ENCODE assay signal across 8 cellular contexts in genomic region chr2:177332041-177332991, GRCh38.
DNase-seq lines count a peak whose midpoint lies in the region; ATAC-seq and TF ChIP-seq lines count a peak whose summit lies in the region.

No MANE protein-coding gene starts in this region.

- H3K9me3 ChIP-seq in CD4-positive, CD25-positive, alpha-beta regulatory T cell (ENCODE audit: control insufficient read depth in 2 of 2, low read length in 2 of 2), result no peaks in the 10 kb centered on the region

- CTCF ChIA-PET in activated B cell treated with CpG ODN at 0.5 μM for 24 hours (lab: Charles Lee), result interaction anchor here (0.9 to 7.8 kb wide), 12 partner anchors 11 to 432 kb away, joined by 3 to 166 read pairs (median 10); partner anchors contain the start of gene NFE2L2

- H3K4me3 ChIP-seq in CD4-positive, CD25-positive, alpha-beta regulatory T cell (ENCODE audit: low read depth, low read length), result no peak overlapping the region

- H3K4me1 Mint-ChIP-seq in CD4-positive, CD25-positive, alpha-beta regulatory T cell, result peaks cover 8 to 15% (median 14%) of the 10 kb centered on the region in 4 donors
- peaks cover 9% of the 10 kb centered on the region for H3K4me1 Mint-ChIP-seq in activated B cell treated with CpG ODN at 0.5 μM for 24 hours
- H3K4me1 Mint-ChIP-seq in type B pancreatic cell (ENCODE audit: unreplicated experiment), result peaks cover 32% of the 10 kb centered on the region

- H3K27me3 Mint-ChIP-seq in CD4-positive, CD25-positive, alpha-beta regulatory T cell, result no peaks in the 10 kb centered on the region
- H3K27me3 Mint-ChIP-seq in activated B cell treated with CpG ODN at 0.5 μM for 24 hours (no peaks in the 10 kb centered on the region), type B pancreatic cell (no peaks in the 10 kb centered on the region)

- peak overlapping the region in 2 of 3 donors; percentile 3 to 71 for H3K27ac Mint-ChIP-seq in CD4-positive, CD25-positive, alpha-beta regulatory T cell
- peak overlapping the region; percentile 50 for H3K27ac Mint-ChIP-seq in activated B cell treated with CpG ODN at 0.5 μM for 24 hours
- H3K27ac Mint-ChIP-seq in type B pancreatic cell, result peak overlapping the region; percentile 64

- no peaks in the 10 kb centered on the region for H3K9me3 Mint-ChIP-seq in CD4-positive, CD25-positive, alpha-beta regulatory T cell
- H3K9me3 Mint-ChIP-seq in activated B cell treated with CpG ODN at 0.5 μM for 24 hours (no peaks in the 10 kb centered on the region), type B pancreatic cell (no peaks in the 10 kb centered on the region)

- intact Hi-C loops in activated B cell treated with CpG ODN at 0.5 μM for 24 hours (cut with micrococcal nuclease), result loop anchor here (1.0 to 10.0 kb wide), 6 partner anchors 35 to 1122 kb away; partner anchors contain the start of genes PJVK and PRKRA

- no peak overlapping the region for H3K27ac ChIP-seq in CD4-positive, CD25-positive, alpha-beta regulatory T cell (ENCODE audit: insufficient read depth, low read length, poor library complexity, severe bottlenecking)

- TF ChIP-seq CTCF in activated B cell treated with CpG ODN at 0.5 μM for 24 hours (IDR thresholded peaks at IDR 0.05) (no peak), type B pancreatic cell (conservative IDR thresholded peaks at IDR 0.05) (peak; percentile 85)

- H3K36me3 Mint-ChIP-seq in CD4-positive, CD25-positive, alpha-beta regulatory T cell, result peaks cover 1% of the 10 kb centered on the region
- H3K36me3 Mint-ChIP-seq in activated B cell treated with CpG ODN at 0.5 μM for 24 hours (ENCODE audit: low read depth) (no peaks in the 10 kb centered on the region), type B pancreatic cell (peaks cover 4% of the 10 kb centered on the region)

- peak; percentile 7 to 80 (median 64) for DNase-seq in CD4-positive, CD25-positive, alpha-beta regulatory T cell
- DNase-seq in NCI-H2227 treated with DMSO at 0.1 percent for 48 hours (lab: John Stamatoyannopoulos, UW), result peak; percentile 92
- no peak for DNase-seq in activated B cell treated with CpG ODN at 0.5 μM for 24 hours
- DNase-seq in mucosa of gallbladder (ENCODE audit: low spot score), result peak; percentile 60
- no peak for DNase-seq in type B pancreatic cell (ENCODE audit: extremely low spot score, unreplicated experiment)

- peak; percentile 72 to 80 for ATAC-seq in CD4-positive, CD25-positive, alpha-beta regulatory T cell (ENCODE audit: low read depth in 2 of 2)
- peak; percentile 60 for ATAC-seq in GM18873 (IDR thresholded peaks at IDR 0.05; ENCODE audit: low FRiP score, unreplicated experiment)
- peak; percentile 50 for ATAC-seq in HG03139 (IDR thresholded peaks at IDR 0.05; ENCODE audit: unreplicated experiment)
- ATAC-seq in activated B cell treated with CpG ODN at 0.5 μM for 24 hours (ENCODE audit: low read depth), result peak; percentile 94
- ATAC-seq in esophagus mucosa, result peak; percentile 81

- POLR2A ChIA-PET in activated B cell treated with CpG ODN at 0.5 μM for 24 hours (lab: Charles Lee), result interaction anchor here (0.6 to 2.4 kb wide), 5 partner anchors 60 to 167 kb away, joined by 4 to 27 read pairs (median 6); partner anchors contain the start of genes AGPS and NFE2L2

- H3K27me3 ChIP-seq in CD4-positive, CD25-positive, alpha-beta regulatory T cell (ENCODE audit: control insufficient read depth, insufficient read depth, low read length), result no peaks in the 10 kb centered on the region

- H3K4me1 ChIP-seq in CD4-positive, CD25-positive, alpha-beta regulatory T cell (ENCODE audit: control insufficient read depth, insufficient read depth, low read length, poor library complexity, severe bottlenecking), result peaks cover 7% of the 10 kb centered on the region

- H3K4me3 Mint-ChIP-seq in CD4-positive, CD25-positive, alpha-beta regulatory T cell, result peak overlapping the region in 2 of 4 donors; percentile 1 to 2
- H3K4me3 Mint-ChIP-seq in activated B cell treated with CpG ODN at 0.5 μM for 24 hours (peak overlapping the region; percentile 46), type B pancreatic cell (peak overlapping the region; percentile 34)

- no peaks in the 10 kb centered on the region for H3K36me3 ChIP-seq in CD4-positive, CD25-positive, alpha-beta regulatory T cell (ENCODE audit: control insufficient read depth, insufficient read depth, low read length)

Comparison
In these comparisons a context has a peak if more than half of its experiments do, and no peak if none do; other contexts are left out.
1. DNase-seq: peak in CD4-positive, CD25-positive, alpha-beta regulatory T cell (3 of 3), NCI-H2227 treated with DMSO at 0.1 percent for 48 hours (single experiment) and mucosa of gallbladder (single experiment); none in activated B cell treated with CpG ODN at 0.5 μM for 24 hours (single experiment) and type B pancreatic cell (single experiment).
2. Peak in every context shown above with its lines, with median percentiles within 50 percentile points of each other: ATAC-seq and H3K27ac Mint-ChIP-seq.